2 cellular contexts compared by ENCODE assay signal in the genomic region with DNA sequence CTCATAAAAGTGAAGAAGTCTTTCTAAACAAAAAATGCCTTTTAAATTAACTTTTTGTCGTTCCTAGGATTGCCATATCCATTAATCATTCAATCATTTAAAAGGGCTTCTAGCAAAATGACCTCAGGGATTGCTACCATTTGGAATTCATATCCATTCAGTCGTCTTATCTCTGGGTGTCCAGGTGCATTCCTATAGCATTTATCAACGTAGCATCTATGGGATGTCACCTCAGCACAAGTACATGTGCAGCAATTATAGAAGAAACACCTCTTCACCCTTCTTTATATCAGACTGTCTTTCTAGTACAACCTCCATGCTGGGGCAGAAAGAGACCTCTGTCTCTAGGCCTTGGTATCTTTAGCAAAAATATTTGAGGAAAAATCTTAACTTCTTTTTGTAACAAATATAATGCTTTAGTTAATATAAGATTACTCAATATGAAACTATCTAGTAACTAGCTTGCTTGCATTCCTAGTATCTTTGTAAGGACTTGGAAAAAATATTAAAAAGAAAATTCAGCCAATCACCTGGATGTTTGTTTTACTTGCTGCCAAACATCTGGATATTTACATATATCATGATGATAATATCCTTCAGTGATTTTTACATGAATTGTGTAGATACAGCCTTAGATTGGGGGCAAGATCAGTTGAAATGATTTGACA.
TF ChIP-seq lines count a peak whose summit lies in the region.

No MANE protein-coding gene starts in this region.

TF ChIP-seq in IMR-90, 13 proteins besides CTCF, POLR2A, EP300 and RAD21:
- TF ChIP-seq RCOR1 (IDR thresholded peaks at IDR 0.05; ENCODE audit: insufficient replicate concordance, low read length), result no peak
- TF ChIP-seq MAFK (IDR thresholded peaks at IDR 0.05; ENCODE audit: low read depth, low read length), result no peak
- no peak for TF ChIP-seq MAZ (IDR thresholded peaks at IDR 0.05; ENCODE audit: borderline replicate concordance, low read depth, low read length)
- no peak for TF ChIP-seq FOS (IDR thresholded peaks at IDR 0.05; ENCODE audit: low read depth, low read length)
- no peak for TF ChIP-seq MXI1 (IDR thresholded peaks at IDR 0.05; ENCODE audit: borderline replicate concordance, low read depth, low read length)
- TF ChIP-seq CEBPB (IDR thresholded peaks at IDR 0.05; ENCODE audit: low read depth, low read length), result no peak
- no peak for TF ChIP-seq RFX5 (IDR thresholded peaks at IDR 0.05; ENCODE audit: low read depth, low read length)
- TF ChIP-seq, protein P1, sequence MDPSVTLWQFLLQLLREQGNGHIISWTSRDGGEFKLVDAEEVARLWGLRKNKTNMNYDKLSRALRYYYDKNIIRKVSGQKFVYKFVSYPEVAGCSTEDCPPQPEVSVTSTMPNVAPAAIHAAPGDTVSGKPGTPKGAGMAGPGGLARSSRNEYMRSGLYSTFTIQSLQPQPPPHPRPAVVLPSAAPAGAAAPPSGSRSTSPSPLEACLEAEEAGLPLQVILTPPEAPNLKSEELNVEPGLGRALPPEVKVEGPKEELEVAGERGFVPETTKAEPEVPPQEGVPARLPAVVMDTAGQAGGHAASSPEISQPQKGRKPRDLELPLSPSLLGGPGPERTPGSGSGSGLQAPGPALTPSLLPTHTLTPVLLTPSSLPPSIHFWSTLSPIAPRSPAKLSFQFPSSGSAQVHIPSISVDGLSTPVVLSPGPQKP (IDR thresholded peaks at IDR 0.05; ENCODE audit: borderline replicate concordance, low read depth, low read length), result no peak
- TF ChIP-seq, protein P2, sequence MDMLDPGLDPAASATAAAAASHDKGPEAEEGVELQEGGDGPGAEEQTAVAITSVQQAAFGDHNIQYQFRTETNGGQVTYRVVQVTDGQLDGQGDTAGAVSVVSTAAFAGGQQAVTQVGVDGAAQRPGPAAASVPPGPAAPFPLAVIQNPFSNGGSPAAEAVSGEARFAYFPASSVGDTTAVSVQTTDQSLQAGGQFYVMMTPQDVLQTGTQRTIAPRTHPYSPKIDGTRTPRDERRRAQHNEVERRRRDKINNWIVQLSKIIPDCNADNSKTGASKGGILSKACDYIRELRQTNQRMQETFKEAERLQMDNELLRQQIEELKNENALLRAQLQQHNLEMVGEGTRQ (IDR thresholded peaks at IDR 0.05; ENCODE audit: low read depth, low read length), result no peak
- no peak for TF ChIP-seq BHLHE40 (IDR thresholded peaks at IDR 0.05; ENCODE audit: low read depth, low read length)
- TF ChIP-seq CHD1 (IDR thresholded peaks at IDR 0.05; ENCODE audit: low read depth, low read length), result no peak
- TF ChIP-seq SMC3 (IDR thresholded peaks at IDR 0.05; ENCODE audit: low read depth, low read length), result no peak
- no peak for TF ChIP-seq NFE2L2 (IDR thresholded peaks at IDR 0.05; ENCODE audit: low read depth, low read length)

TF ChIP-seq in endothelial cell of umbilical vein, 7 proteins besides CTCF, POLR2A, EP300 and RAD21:
- TF ChIP-seq GATA2 (IDR thresholded peaks at IDR 0.05; ENCODE audit: insufficient read depth, insufficient read length, low read depth, low read length) (no peak), FOS (IDR thresholded peaks at IDR 0.05; ENCODE audit: borderline replicate concordance, insufficient read depth, low read length) (no peak), POLR2AphosphoS5 (IDR thresholded peaks at IDR 0.05; ENCODE audit: insufficient read depth, low read depth, low read length) (no peak), MYC (IDR thresholded peaks at IDR 0.05; ENCODE audit: low read depth, low read length) (no peak), MAX (IDR thresholded peaks at IDR 0.05; ENCODE audit: insufficient read depth, insufficient read length) (no peak)
